ENCODE assay signal across 26 cellular contexts in genomic region chr21:32477424-32477745, GRCh38.
"Had no signal": no experiment of that assay in that cellular context is flagged by ENCODE, and none has a peak within 500 bp of the region (broad histone marks: within the 10 kb centered on the region; RNA-seq: fewer than 3 reads in every experiment).

No MANE protein-coding gene starts in this region.

- H3K9me3 ChIP-seq: body of pancreas, left lung, right lobe of liver, stomach, suprapubic skin, tibial nerve had no signal

- H3K27me3 Mint-ChIP-seq: activated B cell treated with CpG ODN at 0.5 μM for 24 hours; activated naive CD4-positive, alpha-beta T cell treated with anti-CD3 and anti-CD28 coated beads, Interleukin-2, amount 50 U/mL, for 24 hours; stimulated activated memory B cell treated with anti-CD40 and anti-IgM and Interleukin-4, amounts not matched to agents 10 μg/mL and 1 μg/mL and 100 μg/mL, for 72 hours had no signal

- H3K4me3 Mint-ChIP-seq: activated B cell treated with CpG ODN at 0.5 μM for 24 hours; activated naive CD4-positive, alpha-beta T cell treated with anti-CD3 and anti-CD28 coated beads, Interleukin-2, amount 50 U/mL, for 24 hours; immature natural killer cell; natural killer cell; stimulated activated memory B cell treated with anti-CD40 and anti-IgM and Interleukin-4, amounts not matched to agents 10 μg/mL and 1 μg/mL and 100 μg/mL, for 72 hours; T-helper 1 cell treated with Interleukin-12 subunit alpha and Interleukin-12 subunit beta and Interleukin-4 antibody, amounts not matched to agents 30 μg/mL and 1 μg/mL, for 36 hours had no signal

- H3K36me3 Mint-ChIP-seq: stimulated activated memory B cell treated with anti-CD40 and anti-IgM and Interleukin-4, amounts not matched to agents 10 μg/mL and 1 μg/mL and 100 μg/mL, for 72 hours had no signal

- H3K27me3 ChIP-seq: body of pancreas, left lung, right lobe of liver, stomach, suprapubic skin, tibial nerve had no signal

- ATAC-seq: body of pancreas; left lung; natural killer cell; right lobe of liver; stimulated activated memory B cell treated with anti-CD40 and anti-IgM and Interleukin-4, amounts not matched to agents 10 μg/mL and 1 μg/mL and 100 μg/mL, for 72 hours had no signal

- DNase-seq: activated B cell treated with CpG ODN at 0.5 μM for 24 hours; activated CD4-positive, alpha-beta T cell treated with anti-CD3 and anti-CD28 coated beads for 4 hours; activated CD4-positive, alpha-beta T cell treated with anti-CD3 and anti-CD28 coated beads, Interleukin-2, amount 50 U/mL, for 48 hours; activated gamma-delta T cell; activated T-cell treated with anti-CD3 and anti-CD28 coated beads, Interleukin-2, amount 50 U/mL, for 48 hours; anterior cingulate cortex; body of pancreas; effector CD4-positive, alpha-beta T cell; erythroblast; foreskin fibroblast; immature natural killer cell; kidney glomerular epithelial cell; left lung; midbrain; natural killer cell; right lobe of liver; stimulated activated CD4-positive, alpha-beta T cell treated with anti-CD3 and anti-CD28 coated beads, Interleukin-2, amount 100 ng/mL, for 24 hours; stomach; T1000 had no signal

- H3K27ac ChIP-seq: left lung, right lobe of liver, suprapubic skin had no signal

- H3K9me3 Mint-ChIP-seq: activated B cell treated with CpG ODN at 0.5 μM for 24 hours; activated naive CD4-positive, alpha-beta T cell treated with anti-CD3 and anti-CD28 coated beads, Interleukin-2, amount 50 U/mL, for 24 hours; immature natural killer cell; natural killer cell; T-helper 1 cell treated with Interleukin-12 subunit alpha and Interleukin-12 subunit beta and Interleukin-4 antibody, amounts not matched to agents 30 μg/mL and 1 μg/mL, for 36 hours had no signal

- H3K4me1 Mint-ChIP-seq: activated B cell treated with CpG ODN at 0.5 μM for 24 hours; stimulated activated memory B cell treated with anti-CD40 and anti-IgM and Interleukin-4, amounts not matched to agents 10 μg/mL and 1 μg/mL and 100 μg/mL, for 72 hours had no signal

- H3K27ac Mint-ChIP-seq: activated B cell treated with CpG ODN at 0.5 μM for 24 hours; activated naive CD4-positive, alpha-beta T cell treated with anti-CD3 and anti-CD28 coated beads, Interleukin-2, amount 50 U/mL, for 24 hours; natural killer cell; stimulated activated memory B cell treated with anti-CD40 and anti-IgM and Interleukin-4, amounts not matched to agents 10 μg/mL and 1 μg/mL and 100 μg/mL, for 72 hours; T-helper 1 cell treated with Interleukin-12 subunit alpha and Interleukin-12 subunit beta and Interleukin-4 antibody, amounts not matched to agents 30 μg/mL and 1 μg/mL, for 36 hours had no signal

- H3K4me3 ChIP-seq: body of pancreas, left lung, lung, right lobe of liver, skin epidermis, stomach, suprapubic skin, tibial nerve had no signal

- H3K36me3 ChIP-seq: right lobe of liver had no signal
